8 cellular contexts compared by ENCODE assay signal in the genomic region with DNA sequence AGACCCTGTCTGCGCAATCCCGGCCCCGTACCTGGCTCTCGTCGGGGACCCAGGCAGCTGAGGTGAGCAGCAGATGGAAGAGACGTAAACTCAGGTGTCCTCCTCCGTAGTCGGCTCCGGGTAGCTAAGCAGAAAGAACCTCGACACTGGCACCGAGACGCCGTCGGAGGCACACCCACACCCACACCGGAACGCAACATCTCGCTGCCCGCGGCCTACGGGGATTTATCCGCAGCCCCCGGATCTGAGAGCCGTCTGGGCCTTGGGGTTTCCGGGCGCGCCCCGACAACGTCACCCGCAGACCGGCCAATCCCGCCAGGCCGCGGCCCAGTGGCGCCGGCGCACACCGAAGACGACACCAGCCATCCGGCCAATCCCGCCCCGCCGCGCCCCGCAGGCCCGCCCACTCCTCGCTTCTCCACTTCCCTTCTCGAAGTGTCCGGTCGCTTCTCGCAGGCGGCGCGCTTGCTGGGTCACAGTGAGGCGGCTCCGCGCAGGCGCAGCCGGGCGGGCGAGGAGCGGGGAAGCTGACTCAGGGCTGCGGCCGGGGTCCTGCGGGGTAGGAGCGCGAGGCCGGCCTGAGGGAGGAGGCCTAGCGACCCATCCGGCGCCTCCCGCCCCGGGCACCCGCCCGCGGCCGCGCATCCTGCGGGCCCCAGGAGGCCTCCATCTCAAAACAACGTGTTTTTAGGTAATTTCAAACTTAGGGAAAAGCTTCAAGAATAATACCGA. TPM values are rescaled to one million over a fixed set of nuclear protein-coding genes. Genes with fewer than 3 reads are reported as not detected.
DNase-seq lines count a peak whose midpoint lies in the region; ATAC-seq, FAIRE-seq and TF ChIP-seq lines count a peak whose summit lies in the region.

A gene with protein sequence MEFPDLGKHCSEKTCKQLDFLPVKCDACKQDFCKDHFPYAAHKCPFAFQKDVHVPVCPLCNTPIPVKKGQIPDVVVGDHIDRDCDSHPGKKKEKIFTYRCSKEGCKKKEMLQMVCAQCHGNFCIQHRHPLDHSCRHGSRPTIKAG (minus strand): TSS at position 264 of the 732 bp plus-strand sequence. CDS start 1,984 bp downstream, outside the sequence.

- peak within 1 kb of the TSS; percentile 93 for H4K91ac ChIP-seq in H1 (replicated peaks; ENCODE audit: insufficient read length, low read length)

- TF ChIP-seq EP300 in H1 (IDR thresholded peaks at IDR 0.05; ENCODE audit: borderline replicate concordance in 1 of 2, low read depth in 2 of 2, low read length in 2 of 2), result no peak

- no peaks in the 10 kb centered on the region for H3K9me3 Mint-ChIP-seq in activated CD8-positive, alpha-beta memory T cell treated with anti-CD3 and anti-CD28 coated beads, Interleukin-2, amount 10 ng/mL, durations not matched to agents 7 days and 5 days (ENCODE audit: low read depth)

- H3K23me2 ChIP-seq in H1 (ENCODE audit: low read depth, low read length), result peaks cover 7% of the 10 kb centered on the region; the same call in 1 of the 2 replicates

- no peak for TF ChIP-seq CTCF in H1 (IDR thresholded peaks at IDR 0.05; ENCODE audit: control extremely low read depth in 1 of 3, insufficient read depth in 1 of 3, low read depth in 1 of 3, low read length in 3 of 3)

- H2BK12ac ChIP-seq in H1 (ENCODE audit: low read depth, low read length), result no peak within 1 kb of the TSS

- H4K8ac ChIP-seq in H1 (ENCODE audit: extremely low read depth, insufficient read depth, low read length) (peak within 1 kb of the TSS; percentile 98), mesendoderm (ENCODE audit: low read depth, low read length) (peak within 1 kb of the TSS; percentile 90)

- H3K79me2 ChIP-seq in H1 (ENCODE audit: control insufficient read depth in 1 of 2, insufficient read depth in 2 of 2, low read length in 2 of 2) (peaks cover 8 to 16% of the 10 kb centered on the region in 2 experiments; a peak in 3 of 4 replicates), mesendoderm (ENCODE audit: control insufficient read depth, insufficient read depth, low read length) (peaks cover 18% of the 10 kb centered on the region)

- POLR2A ChIA-PET in H1 (lab: Charles Lee; ENCODE audit: partially characterized antibody), result interaction anchor here (0.9 to 1.6 kb wide), 3 partner anchors 9 to 21 kb away, joined by 3 to 6 read pairs (median 4); no protein-coding TSS in a partner anchor

- no peak within 1 kb of the TSS for H2BK120ac ChIP-seq in H1 (replicated peaks; ENCODE audit: low read depth, low read length)
- H2BK120ac ChIP-seq in mesendoderm (ENCODE audit: low read depth, low read length), result no peak within 1 kb of the TSS

- peak within 1 kb of the TSS; percentile 69 to 80 for H3K4me2 ChIP-seq in H1 (ENCODE audit: insufficient read depth in 1 of 2, low read depth in 2 of 2, low read length in 2 of 2)
- peak within 1 kb of the TSS; percentile 80 for H3K4me2 ChIP-seq in mesendoderm (ENCODE audit: low read length)

- TF ChIP-seq POLR2A in H1 (IDR thresholded peaks at IDR 0.05; ENCODE audit: control extremely low read depth in 1 of 2, low read depth in 2 of 2, low read length in 2 of 2), result peak; percentile 56 to 94

- CTCF ChIA-PET in activated CD8-positive, alpha-beta memory T cell treated with anti-CD3 and anti-CD28 coated beads, Interleukin-2, amount 10 ng/mL, durations not matched to agents 7 days and 5 days (lab: Charles Lee), result interaction anchor here (0.6 to 6.1 kb wide), 6 partner anchors 10 to 1000 kb away, joined by 3 to 44 read pairs (median 8); a partner anchor contains a TSS
- CTCF ChIA-PET in H1 (lab: Charles Lee; ENCODE audit: partially characterized antibody), result interaction anchor here (0.6 to 1.4 kb wide), 6 partner anchors 10 to 77 kb away, joined by 3 to 6 read pairs (median 3); no protein-coding TSS in a partner anchor

- H3K36me3 Mint-ChIP-seq in activated CD8-positive, alpha-beta memory T cell treated with anti-CD3 and anti-CD28 coated beads, Interleukin-2, amount 10 ng/mL, durations not matched to agents 7 days and 5 days, result peaks cover 16% of the 10 kb centered on the region

- H3K79me1 ChIP-seq in H1 (ENCODE audit: low read depth, low read length) (peaks cover 10% of the 10 kb centered on the region), mesendoderm (ENCODE audit: low read length) (peaks cover 6% of the 10 kb centered on the region)

- H3K27me3 Mint-ChIP-seq in activated CD8-positive, alpha-beta memory T cell treated with anti-CD3 and anti-CD28 coated beads, Interleukin-2, amount 10 ng/mL, durations not matched to agents 7 days and 5 days, result no peaks in the 10 kb centered on the region

- H3K4me1 Mint-ChIP-seq in activated CD8-positive, alpha-beta memory T cell treated with anti-CD3 and anti-CD28 coated beads, Interleukin-2, amount 10 ng/mL, durations not matched to agents 7 days and 5 days, result peaks cover 27% of the 10 kb centered on the region

- H4K20me1 ChIP-seq in H1 (replicated peaks in 1 of 2; ENCODE audit: control insufficient read depth in 1 of 2, insufficient read depth in 2 of 2, low read length in 2 of 2), result peaks cover 1 to 3% of the 10 kb centered on the region in 2 experiments

- H2AFZ ChIP-seq in H1 (ENCODE audit: low read length), result peak within 1 kb of the TSS; percentile 84; the same call in 1 of the 2 replicates

- peak within 1 kb of the TSS; percentile 86 for H3K4me3 Mint-ChIP-seq in activated CD8-positive, alpha-beta memory T cell treated with anti-CD3 and anti-CD28 coated beads, Interleukin-2, amount 10 ng/mL, durations not matched to agents 7 days and 5 days

- H3K36me3 ChIP-seq in HUES48 (ENCODE audit: control insufficient read depth, insufficient read depth, low read length) (peaks cover 31% of the 10 kb centered on the region), NT2/D1 (ENCODE audit: insufficient read depth, insufficient read length, low read length) (peaks cover 59% of the 10 kb centered on the region), H1 (ENCODE audit: control insufficient read depth in 2 of 4, insufficient read depth in 4 of 4, low read length in 3 of 4) (peaks cover 0 to 12% (median 5%) of the 10 kb centered on the region in 4 experiments; a peak in 4 of 8 replicates), mesendoderm (ENCODE audit: control insufficient read depth, insufficient read depth, low read length) (peaks cover 1% of the 10 kb centered on the region)

- H3K23ac ChIP-seq in H1 (ENCODE audit: insufficient read length) (no peak within 1 kb of the TSS), mesendoderm (ENCODE audit: low read length) (no peak within 1 kb of the TSS)

- no peak within 1 kb of the TSS; the same call in 1 of the 2 replicates for H3K18ac ChIP-seq in H1 (ENCODE audit: extremely low read depth, low read length)
- H3K18ac ChIP-seq in mesendoderm (ENCODE audit: low read length), result peak within 1 kb of the TSS; percentile 85

- H2BK20ac ChIP-seq in H1 (ENCODE audit: low read length), result no peak within 1 kb of the TSS

- H3K9me3 ChIP-seq in HUES48 (ENCODE audit: control insufficient read depth, insufficient read depth, low read length) (no peaks in the 10 kb centered on the region), NT2/D1 (ENCODE audit: insufficient read depth, low read length) (no peaks in the 10 kb centered on the region), H1 (ENCODE audit: insufficient read depth in 2 of 2, low read depth in 1 of 2, low read length in 1 of 2) (no peaks in the 10 kb centered on the region)

- ATAC-seq in GM21390 (IDR thresholded peaks at IDR 0.05; ENCODE audit: unreplicated experiment), result peak; percentile 94
- peak; percentile 98 for ATAC-seq in activated CD8-positive, alpha-beta memory T cell treated with anti-CD3 and anti-CD28 coated beads, Interleukin-2, amount 10 ng/mL, durations not matched to agents 7 days and 5 days

- peak within 1 kb of the TSS; percentile 59 for H3K56ac ChIP-seq in H1 (replicated peaks; ENCODE audit: insufficient read length, low read depth, low read length)
- peak within 1 kb of the TSS; percentile 92 for H3K56ac ChIP-seq in mesendoderm (ENCODE audit: low read length)

- H3K14ac ChIP-seq in H1 (ENCODE audit: insufficient read length), result no peak within 1 kb of the TSS

- H2BK15ac ChIP-seq in H1 (ENCODE audit: low read length), result no peak within 1 kb of the TSS
- H2BK15ac ChIP-seq in mesendoderm (replicated peaks; ENCODE audit: low read depth), result no peak within 1 kb of the TSS

- in situ Hi-C loops in Caki2 (cut with HindIII; ENCODE audit: low pct_unique_long_range_greater_than_20kb, low sequenced_read_pairs), result no loop called here

- H3K4me3 ChIP-seq in HUES48 (ENCODE audit: low read depth, low read length) (peak within 1 kb of the TSS; percentile 100), NT2/D1 (ENCODE audit: insufficient read length, low read depth) (peak within 1 kb of the TSS; percentile 100), H1 (ENCODE audit: extremely low read depth in 1 of 4, insufficient read depth in 2 of 4, low read depth in 3 of 4, low read length in 4 of 4) (peak within 1 kb of the TSS; percentile 91 to 100 (median 97)), mesendoderm (ENCODE audit: low read length) (peak within 1 kb of the TSS; percentile 63)

- H3K9ac ChIP-seq in HUES48 (ENCODE audit: low read depth, low read length) (peak within 1 kb of the TSS; percentile 85), NT2/D1 (ENCODE audit: insufficient read length, low read depth) (peak within 1 kb of the TSS; percentile 99), H1 (replicated peaks in 1 of 4; ENCODE audit: extremely low read depth in 1 of 4, low read depth in 3 of 4, low read length in 3 of 4) (peak within 1 kb of the TSS; percentile 78 to 94 (median 88)), mesendoderm (ENCODE audit: low read length) (peak within 1 kb of the TSS; percentile 94)

- no peak for FAIRE-seq in H1 (lab: Jason Lieb, UNC)

- H3K4ac ChIP-seq in H1 (replicated peaks; ENCODE audit: insufficient read length, low read depth, low read length) (peak within 1 kb of the TSS; percentile 94), mesendoderm (ENCODE audit: low read depth, low read length) (peak within 1 kb of the TSS; percentile 90)

- H4K5ac ChIP-seq in H1 (ENCODE audit: insufficient read length, low read depth, low read length) (peak within 1 kb of the TSS; percentile 51), mesendoderm (ENCODE audit: low read length) (no peak within 1 kb of the TSS)

- peak; percentile 98 for DNase-seq in Caki2 (ENCODE audit: low read depth)
- DNase-seq in NT2/D1 (ENCODE audit: low read depth, low spot score), result peak; percentile 98
- DNase-seq in activated CD8-positive, alpha-beta memory T cell treated with anti-CD3 and anti-CD28 coated beads, Interleukin-2, amount 10 ng/mL, durations not matched to agents 7 days and 5 days, result peak; percentile 99
- peak; percentile 84 to 99 for DNase-seq in H1 (ENCODE audit: low read depth in 1 of 2, low spot score in 2 of 2)
- DNase-seq in mesendoderm, result peak; percentile 99
- peak; percentile 99 for DNase-seq in stimulated activated CD8-positive, alpha-beta memory T cell treated with anti-CD3 and anti-CD28 coated beads, Interleukin-12 subunit alpha, Interleukin-12 subunit beta, amount 100 ng/mL, for 4 hours (ENCODE audit: low read depth)

- 4% methylated on average over 36 of the region's 80 CpGs; no CpG with 5 or more reads in 1 of the 2 experiments for WGBS in H1 (ENCODE audit: extremely low coverage in 1 of 2, insufficient coverage in 1 of 2, insufficient read length in 1 of 2, insufficient replicate concordance in 2 of 2, low coverage in 1 of 2, low lambda C conversion rate in 2 of 2, missing lambda C conversion rate in 1 of 2), 2 experiments
- WGBS in mesendoderm (ENCODE audit: extremely low coverage, insufficient coverage, low lambda C conversion rate), result no CpG with 5 or more reads among the region's 80 CpGs

- peak within 1 kb of the TSS; percentile 90 for H3K27ac ChIP-seq in HUES48 (ENCODE audit: low read depth, low read length)
- H3K27ac ChIP-seq in H1 (ENCODE audit: low read depth, low read length), result peak within 1 kb of the TSS; percentile 76; the same call in 1 of the 2 replicates
- peak within 1 kb of the TSS; percentile 67 for H3K27ac ChIP-seq in mesendoderm (ENCODE audit: low read depth, low read length)

- no peak for TF ChIP-seq RAD21 in H1 (IDR thresholded peaks at IDR 0.05 in 1 of 2, conservative IDR thresholded peaks at IDR 0.05 in 1 of 2; ENCODE audit: low read depth in 2 of 2, low read length in 2 of 2)

- H2AK5ac ChIP-seq in H1 (ENCODE audit: low read depth, low read length) (no peak within 1 kb of the TSS), mesendoderm (ENCODE audit: low read length) (no peak within 1 kb of the TSS)

- H3K4me1 ChIP-seq in HUES48 (ENCODE audit: control insufficient read depth, insufficient read depth, low read length) (no peaks in the 10 kb centered on the region), NT2/D1 (ENCODE audit: insufficient read depth, insufficient read length) (no peaks in the 10 kb centered on the region), H1 (replicated peaks in 1 of 4; ENCODE audit: control insufficient read depth in 3 of 4, insufficient read depth in 4 of 4, low read length in 3 of 4) (peaks cover 0 to 2% (median 0%) of the 10 kb centered on the region in 4 experiments; a peak in 3 of 7 replicates), mesendoderm (ENCODE audit: control insufficient read depth, low read depth, low read length) (no peaks in the 10 kb centered on the region)

- H2BK5ac ChIP-seq in H1 (ENCODE audit: low read depth, low read length) (peak within 1 kb of the TSS; percentile 35; the same call in 1 of the 2 replicates), mesendoderm (ENCODE audit: low read length) (peak within 1 kb of the TSS; percentile 67)

- H3K27me3 ChIP-seq in HUES48 (ENCODE audit: control insufficient read depth, insufficient read depth, low read length), result no peaks in the 10 kb centered on the region
- no peaks in the 10 kb centered on the region for H3K27me3 ChIP-seq in NT2/D1 (ENCODE audit: insufficient read depth, insufficient read length)
- H3K27me3 ChIP-seq in H1 (replicated peaks in 1 of 4; ENCODE audit: control insufficient read depth in 3 of 4, extremely low read depth in 1 of 4, insufficient read depth in 3 of 4, low read length in 3 of 4), result no peaks in the 10 kb centered on the region
- no peaks in the 10 kb centered on the region for H3K27me3 ChIP-seq in mesendoderm (ENCODE audit: insufficient read depth, low read length, poor library complexity)

- H3K27ac Mint-ChIP-seq in activated CD8-positive, alpha-beta memory T cell treated with anti-CD3 and anti-CD28 coated beads, Interleukin-2, amount 10 ng/mL, durations not matched to agents 7 days and 5 days, result peak within 1 kb of the TSS; percentile 86

RNA-seq across cellular contexts. Expression of the gene that starts here (rescaled TPM):
- total RNA-seq in Caki2 (2014; rRNA removed; shearing (Covaris generic); ENCODE audit: low replicate concordance), result 22.4 TPM in 2 replicates
- 10 to 100 TPM; 23.8 to 23.9 TPM for total RNA-seq in activated CD8-positive, alpha-beta memory T cell treated with anti-CD3 and anti-CD28 coated beads, Interleukin-2, amount 10 ng/mL, durations not matched to agents 7 days and 5 days
- total RNA-seq in H1 (2021; fragmentation: NEBNext Ultra II Directional; extraction: Animal tissue kit (Norgen Biotek cat#: 25700)), result 15.5 and 16.6 TPM in 2 replicates
- polyA plus RNA-seq in H1 (2011; rRNA removed), result 17.7 and 20.3 TPM in 2 replicates
- polyA plus RNA-seq in H1 (2011; cell fraction: cytosol; rRNA removed), result 22.7 TPM
- 12.6 TPM for polyA plus RNA-seq in H1 (2011; cell fraction: nucleus; rRNA removed)
- 18.9 to 23.2 TPM (median 21.4 TPM) in 4 replicates for polyA plus RNA-seq in H1 (2012, experiment 1 of 2)
- 18.0 TPM for polyA plus RNA-seq in H1 (2012, experiment 2 of 2)
- 7.9 TPM for polyA plus RNA-seq in H1 (2013, experiment 1 of 2)
- 8.7 TPM for polyA plus RNA-seq in H1 (2013, experiment 2 of 2)
- 9.8 and 10.7 TPM in 2 replicates for polyA minus RNA-seq in H1 (2011; rRNA and poly(A)+ RNA removed)
- polyA minus RNA-seq in H1 (2011; cell fraction: cytosol; rRNA and poly(A)+ RNA removed), result 7.8 TPM
- 7.3 TPM for polyA minus RNA-seq in H1 (2011; cell fraction: nucleus; rRNA and poly(A)+ RNA removed)
- polyA plus RNA-seq in mesendoderm (2013, experiment 1 of 2), result 10.0 TPM
- polyA plus RNA-seq in mesendoderm (2013, experiment 2 of 2), result 10.5 TPM

Comparison
In these comparisons a context has a peak if more than half of its experiments do, and no peak if none do; other contexts are left out.
1. Peak in every context shown above with its lines: DNase-seq, ATAC-seq, H3K4me3 ChIP-seq and H3K27ac ChIP-seq.